Comparison of ENCODE assay signal across 20 cellular contexts in genomic region chr22:50150161-50151129, GRCh38. TPM values are rescaled to one million over a fixed set of nuclear protein-coding genes. Genes with fewer than 3 reads are reported as not detected.
A peak's percentile ranks its signal among the peaks of the same experiment; 100 is the strongest.
DNase-seq lines count a peak whose midpoint lies in the region; ATAC-seq lines count a peak whose summit lies in the region.
"Had no signal": no experiment of that assay in that cellular context is flagged by ENCODE, and none has a peak within 500 bp of the region (broad histone marks: within the 10 kb centered on the region; RNA-seq: fewer than 3 reads in every experiment).

No MANE protein-coding gene starts in this region.

- ATAC-seq in activated CD8-positive, alpha-beta memory T cell treated with anti-CD3 and anti-CD28 coated beads, Interleukin-2, amount 10 ng/mL, durations not matched to agents 7 days and 5 days, result no peak
- ATAC-seq in activated CD4-positive, CD25-positive, alpha-beta regulatory T cell treated with anti-CD3 and anti-CD28 coated beads, Interleukin-2, amount 50 U/mL, for 24 hours, result no peak
- ATAC-seq: activated naive CD8-positive, alpha-beta T cell treated with anti-CD3 and anti-CD28 coated beads, Interleukin-2, amount 50 U/mL, for 24 hours; activated T-helper 17 cell treated with anti-CD3 and anti-CD28 coated beads, Interleukin-2, amount 50 U/mL, for 72 hours; left ventricle myocardium superior; stimulated activated effector memory CD8-positive, alpha-beta T cell treated with anti-CD3 and anti-CD28 coated beads, Interleukin-12 subunit alpha, Interleukin-12 subunit beta, amount 100 ng/mL, for 72 hours had no signal

- H3K9me3 Mint-ChIP-seq in activated CD8-positive, alpha-beta memory T cell treated with anti-CD3 and anti-CD28 coated beads, Interleukin-2, amount 10 ng/mL, durations not matched to agents 7 days and 5 days (ENCODE audit: low read depth), result no peaks in the 10 kb centered on the region
- H3K9me3 Mint-ChIP-seq: activated B cell treated with CpG ODN at 0.5 μM for 24 hours; activated naive CD8-positive, alpha-beta T cell treated with anti-CD3 and anti-CD28 coated beads, Interleukin-2, amount 50 U/mL, for 24 hours; activated T-helper 17 cell treated with anti-CD3 and anti-CD28 coated beads, Interleukin-2, amount 50 U/mL, for 72 hours; H9; stimulated activated effector memory CD8-positive, alpha-beta T cell treated with anti-CD3 and anti-CD28 coated beads, Interleukin-12 subunit alpha, Interleukin-12 subunit beta, amount 100 ng/mL, for 72 hours; T-helper 2 cell treated with Interferon-gamma antibody and Interleukin-4, amounts not matched to agents 5 μg/mL and 100 μg/mL, for 36 hours had no signal

- H3K4me3 Mint-ChIP-seq in activated CD8-positive, alpha-beta memory T cell treated with anti-CD3 and anti-CD28 coated beads, Interleukin-2, amount 10 ng/mL, durations not matched to agents 7 days and 5 days, result no peak overlapping the region
- H3K4me3 Mint-ChIP-seq: activated B cell treated with CpG ODN at 0.5 μM for 24 hours; activated naive CD8-positive, alpha-beta T cell treated with anti-CD3 and anti-CD28 coated beads, Interleukin-2, amount 50 U/mL, for 24 hours; activated T-helper 17 cell treated with anti-CD3 and anti-CD28 coated beads, Interleukin-2, amount 50 U/mL, for 72 hours; H9; stimulated activated effector memory CD8-positive, alpha-beta T cell treated with anti-CD3 and anti-CD28 coated beads, Interleukin-12 subunit alpha, Interleukin-12 subunit beta, amount 100 ng/mL, for 72 hours; T-helper 2 cell treated with Interferon-gamma antibody and Interleukin-4, amounts not matched to agents 5 μg/mL and 100 μg/mL, for 36 hours had no signal

- peaks cover 7% of the 10 kb centered on the region for H3K27me3 Mint-ChIP-seq in activated CD8-positive, alpha-beta memory T cell treated with anti-CD3 and anti-CD28 coated beads, Interleukin-2, amount 10 ng/mL, durations not matched to agents 7 days and 5 days
- H3K27me3 Mint-ChIP-seq: activated B cell treated with CpG ODN at 0.5 μM for 24 hours; activated naive CD8-positive, alpha-beta T cell treated with anti-CD3 and anti-CD28 coated beads, Interleukin-2, amount 50 U/mL, for 24 hours had no signal

- no peaks in the 10 kb centered on the region for H3K36me3 Mint-ChIP-seq in activated CD8-positive, alpha-beta memory T cell treated with anti-CD3 and anti-CD28 coated beads, Interleukin-2, amount 10 ng/mL, durations not matched to agents 7 days and 5 days
- H3K36me3 Mint-ChIP-seq: stimulated activated effector memory CD8-positive, alpha-beta T cell treated with anti-CD3 and anti-CD28 coated beads, Interleukin-12 subunit alpha, Interleukin-12 subunit beta, amount 100 ng/mL, for 72 hours had no signal

- peaks cover 8% of the 10 kb centered on the region for H3K4me1 Mint-ChIP-seq in activated CD8-positive, alpha-beta memory T cell treated with anti-CD3 and anti-CD28 coated beads, Interleukin-2, amount 10 ng/mL, durations not matched to agents 7 days and 5 days
- H3K4me1 Mint-ChIP-seq: activated naive CD8-positive, alpha-beta T cell treated with anti-CD3 and anti-CD28 coated beads, Interleukin-2, amount 50 U/mL, for 24 hours; activated T-helper 17 cell treated with anti-CD3 and anti-CD28 coated beads, Interleukin-2, amount 50 U/mL, for 72 hours had no signal

- CTCF ChIA-PET in activated CD8-positive, alpha-beta memory T cell treated with anti-CD3 and anti-CD28 coated beads, Interleukin-2, amount 10 ng/mL, durations not matched to agents 7 days and 5 days (lab: Charles Lee), result interaction anchor here (0.8 to 5.4 kb wide), 10 partner anchors 10 to 220 kb away, joined by 3 to 45 read pairs (median 8); no protein-coding TSS in a partner anchor

- no peak overlapping the region for H3K27ac Mint-ChIP-seq in activated CD8-positive, alpha-beta memory T cell treated with anti-CD3 and anti-CD28 coated beads, Interleukin-2, amount 10 ng/mL, durations not matched to agents 7 days and 5 days
- H3K27ac Mint-ChIP-seq: activated B cell treated with CpG ODN at 0.5 μM for 24 hours; activated naive CD8-positive, alpha-beta T cell treated with anti-CD3 and anti-CD28 coated beads, Interleukin-2, amount 50 U/mL, for 24 hours; activated T-helper 17 cell treated with anti-CD3 and anti-CD28 coated beads, Interleukin-2, amount 50 U/mL, for 72 hours; H9; stimulated activated effector memory CD8-positive, alpha-beta T cell treated with anti-CD3 and anti-CD28 coated beads, Interleukin-12 subunit alpha, Interleukin-12 subunit beta, amount 100 ng/mL, for 72 hours; T-helper 2 cell treated with Interferon-gamma antibody and Interleukin-4, amounts not matched to agents 5 μg/mL and 100 μg/mL, for 36 hours had no signal

- DNase-seq in A172 (ENCODE audit: low spot score) (peak; percentile 54), MV-4-11 (lab: John Stamatoyannopoulos, UW) (peak; percentile 51), amniotic epithelial cell (ENCODE audit: low read depth) (peak; percentile 45), islet precursor cell (peak; percentile 65), SIG-M5 treated with dmso at 0.1 percent for 504 hours (lab: John Stamatoyannopoulos, UW; ENCODE audit: unreplicated experiment) (no peak)
- DNase-seq in activated CD8-positive, alpha-beta memory T cell treated with anti-CD3 and anti-CD28 coated beads, Interleukin-2, amount 10 ng/mL, durations not matched to agents 7 days and 5 days, result no peak
- no peak for DNase-seq in stimulated activated CD4-positive, alpha-beta T cell treated with anti-CD3 and anti-CD28 coated beads, Interleukin-2, amount 100 ng/mL, for 48 hours
- DNase-seq: activated B cell treated with CpG ODN at 0.5 μM for 24 hours; activated naive CD8-positive, alpha-beta T cell treated with anti-CD3 and anti-CD28 coated beads, Interleukin-2, amount 50 U/mL, for 24 hours; Calu3; effector CD8-positive, alpha-beta T cell; GF-D8; left ventricle myocardium superior; nucleus accumbens; transverse colon had no signal

RNA-seq across cellular contexts. Expression of gene PANX2, which starts 20.1 kb away (rescaled TPM):
- 1.4 and 1.5 TPM in 2 replicates for total RNA-seq in A172 (2014; rRNA removed; shearing (Covaris generic))
- total RNA-seq in activated CD8-positive, alpha-beta memory T cell treated with anti-CD3 and anti-CD28 coated beads, Interleukin-2, amount 10 ng/mL, durations not matched to agents 7 days and 5 days, result 1 to 10 TPM; 1.3 to 1.8 TPM

RNA-seq across cellular contexts. Expression of gene TRABD, which starts 35.3 kb away (rescaled TPM):
- 18.9 and 19.2 TPM in 2 replicates for total RNA-seq in A172 (2014; rRNA removed; shearing (Covaris generic))
- total RNA-seq in activated CD8-positive, alpha-beta memory T cell treated with anti-CD3 and anti-CD28 coated beads, Interleukin-2, amount 10 ng/mL, durations not matched to agents 7 days and 5 days, result 100 to 1,000 TPM; 141 to 177 TPM

RNA-seq across cellular contexts. Expression of gene SELENOO, which starts 50.4 kb away (rescaled TPM):
- 8.0 and 9.5 TPM in 2 replicates for total RNA-seq in A172 (2014; rRNA removed; shearing (Covaris generic))
- 10 to 100 TPM; 30.0 to 35.6 TPM for total RNA-seq in activated CD8-positive, alpha-beta memory T cell treated with anti-CD3 and anti-CD28 coated beads, Interleukin-2, amount 10 ng/mL, durations not matched to agents 7 days and 5 days

Comparison
In these comparisons a context has a peak if more than half of its experiments do, and no peak if none do; other contexts are left out.
1. DNase-seq: peak in A172 (single experiment), MV-4-11 (single experiment), amniotic epithelial cell (single experiment) and islet precursor cell (single experiment); none in activated CD8-positive, alpha-beta memory T cell treated with anti-CD3 and anti-CD28 coated beads, Interleukin-2, amount 10 ng/mL, durations not matched to agents 7 days and 5 days (single experiment), SIG-M5 treated with dmso at 0.1 percent for 504 hours (single experiment) and stimulated activated CD4-positive, alpha-beta T cell treated with anti-CD3 and anti-CD28 coated beads, Interleukin-2, amount 100 ng/mL, for 48 hours (0 of 2).